In genomic region chr17:60554377-60554788, GRCh38 we compare ENCODE assay signal across 13 cellular contexts. TPM values are rescaled to one million over a fixed set of nuclear protein-coding genes. Genes with fewer than 3 reads are reported as not detected.
DNase-seq lines count a peak whose midpoint lies in the region; ATAC-seq, FAIRE-seq and TF ChIP-seq lines count a peak whose summit lies in the region.
"Had no signal": no experiment of that assay in that cellular context is flagged by ENCODE, and none has a peak within 500 bp of the region (broad histone marks: within the 10 kb centered on the region; RNA-seq: fewer than 3 reads in every experiment).

No MANE protein-coding gene starts in this region.

- H3K4me1 ChIP-seq in HepG2 (ENCODE audit: insufficient read depth, low read length) (peaks cover 17% of the 10 kb centered on the region), right lobe of liver (no peaks in the 10 kb centered on the region), SJSA1 (replicated peaks) (peaks cover 6% of the 10 kb centered on the region), gastroesophageal sphincter (no peaks in the 10 kb centered on the region)

- H3K79me2 ChIP-seq in HepG2 (ENCODE audit: insufficient read depth, low read length) = no peaks in the 10 kb centered on the region

- intact Hi-C loops in HepG2 (cut with micrococcal nuclease; ENCODE audit: unreplicated experiment) = no loop called here
- intact Hi-C loops in right lobe of liver (cut with DNase I) = no loop called here

- in situ Hi-C loops in HepG2 (cut with HindIII; ENCODE audit: extremely low pct_ligation_motif_present, low pct_unique_long_range_greater_than_20kb) = no loop called here

- no peak overlapping the region for H2AFZ ChIP-seq in HepG2 (ENCODE audit: low read length)

- no peak for TF ChIP-seq RAD21 in HepG2 (CRISPR knock-in tag; IDR thresholded peaks at IDR 0.05)

- DNase-seq in HepG2 (ENCODE audit: low spot score) (no peak), right lobe of liver (no peak), SJSA1 (ENCODE audit: low read depth in 1 of 2, low spot score in 2 of 2) (peak; percentile 40 to 61), fibroblast of the aortic adventitia (ENCODE audit: low read depth) (peak; percentile 98), urothelium cell line (ENCODE audit: low spot score) (no peak), SHP77 (lab: John Stamatoyannopoulos, UW) (no peak)
- DNase-seq: activated CD4-positive, alpha-beta T cell treated with anti-CD3 and anti-CD28 coated beads, Interleukin-2, amount 10 ng/mL, durations not matched to agents 7 days and 5 days; activated gamma-delta T cell treated with Interleukin-2 at 50 U/mL for 16 hours; dermis blood vessel endothelial cell; head of caudate nucleus; NCI-H446 treated with DMSO at 0.1 percent for 48 hours had no signal

- no peak overlapping the region for H3K9ac ChIP-seq in HepG2 (ENCODE audit: insufficient read depth, low read depth, low read length)

- POLR2A ChIA-PET in HepG2 (lab: Yijun Ruan, JAX) = interaction anchor here (0.6 to 2.9 kb wide), 2 partner anchors 28 to 1300 kb away, joined by 3 to 10 read pairs; partner anchors contain the start of gene APPBP2

- ATAC-seq in HepG2 (no peak), right lobe of liver (no peak), GM21717 (IDR thresholded peaks at IDR 0.05; ENCODE audit: unreplicated experiment) (no peak), gastroesophageal sphincter (no peak)

- H3K27ac ChIP-seq in HepG2 (ENCODE audit: extremely low read length, insufficient read depth, low read length) = no peak overlapping the region
- no peak overlapping the region for H3K27ac ChIP-seq in right lobe of liver
- H3K27ac ChIP-seq in SJSA1 = no peak overlapping the region
- H3K27ac ChIP-seq in gastroesophageal sphincter = no peak overlapping the region

- 25% methylated on average over 2 of the region's 2 CpGs for WGBS in HepG2 (ENCODE audit: low lambda C conversion rate)
- WGBS in right lobe of liver (ENCODE audit: insufficient coverage, low coverage, low lambda C conversion rate, missing lambda C conversion rate) = 70% methylated on average over 2 of the region's 2 CpGs
- 70% methylated on average over 2 of the region's 2 CpGs; no CpG with 5 or more reads in 1 of the 2 donors for WGBS in gastroesophageal sphincter (ENCODE audit: low coverage in 1 of 2), 2 donors

- H3K9me3 ChIP-seq in HepG2 (ENCODE audit: low read length) (peaks cover 17% of the 10 kb centered on the region; the same call in 1 of the 2 replicates), right lobe of liver (no peaks in the 10 kb centered on the region), SJSA1 (replicated peaks) (peaks cover 10% of the 10 kb centered on the region), gastroesophageal sphincter (peaks cover 0 to 6% (median 0%) of the 10 kb centered on the region in 3 donors)

- no peak overlapping the region for H3K4me2 ChIP-seq in HepG2 (ENCODE audit: low read depth, low read length)

- TF ChIP-seq POLR2A in HepG2 (IDR thresholded peaks at IDR 0.05; ENCODE audit: insufficient read depth in 1 of 2, low read depth in 2 of 2, low read length in 2 of 2) = no peak
- TF ChIP-seq POLR2A in right lobe of liver (IDR thresholded peaks at IDR 0.05) = no peak
- no peak for TF ChIP-seq POLR2A in gastroesophageal sphincter (IDR thresholded peaks at IDR 0.05)

- H3K36me3 ChIP-seq in HepG2 (replicated peaks in 1 of 2; ENCODE audit: control insufficient read depth in 1 of 2, insufficient read depth in 2 of 2, low read length in 2 of 2) (no peaks in the 10 kb centered on the region), right lobe of liver (no peaks in the 10 kb centered on the region), SJSA1 (no peaks in the 10 kb centered on the region; the same call in 1 of the 2 replicates), gastroesophageal sphincter (no peaks in the 10 kb centered on the region)

- no TSS peak for BruUV-seq in HepG2 (replicated peaks; lab: Mats Ljungman, UMichigan)

- H3K4me3 ChIP-seq in HepG2 (replicated peaks in 1 of 3; ENCODE audit: insufficient read depth in 1 of 3, low read depth in 2 of 3, low read length in 3 of 3) = no peak overlapping the region
- H3K4me3 ChIP-seq in right lobe of liver = no peak overlapping the region
- H3K4me3 ChIP-seq in SJSA1 = no peak overlapping the region
- no peak overlapping the region for H3K4me3 ChIP-seq in fibroblast of the aortic adventitia (ENCODE audit: low read depth, low read length)
- no peak overlapping the region for H3K4me3 ChIP-seq in gastroesophageal sphincter

- CTCF ChIA-PET in HepG2 (lab: Yijun Ruan, JAX; ENCODE audit: low intra/inter-chr PET ratio, low total read pairs) = no interaction called here

- FAIRE-seq in HepG2 (lab: Jason Lieb, UNC) (no peak), urothelium cell line (lab: Jason Lieb, UNC) (peak; percentile 97)

- H4K20me1 ChIP-seq in HepG2 (ENCODE audit: insufficient read depth, low read length) = no peaks in the 10 kb centered on the region

- TF ChIP-seq EP300 in HepG2 (IDR thresholded peaks at IDR 0.05; ENCODE audit: low read depth in 2 of 2, low read length in 2 of 2) = no peak
- TF ChIP-seq EP300 in HepG2 (CRISPR knock-in tag; IDR thresholded peaks at IDR 0.05; ENCODE audit: borderline replicate concordance) = no peak
- no peak for TF ChIP-seq EP300 in gastroesophageal sphincter (IDR thresholded peaks at IDR 0.05)

- H3K27me3 ChIP-seq in HepG2 (ENCODE audit: control insufficient read depth in 1 of 2, insufficient read depth in 2 of 2, low read length in 2 of 2) = no peaks in the 10 kb centered on the region
- H3K27me3 ChIP-seq in right lobe of liver = no peaks in the 10 kb centered on the region
- no peaks in the 10 kb centered on the region for H3K27me3 ChIP-seq in SJSA1 (replicated peaks)
- no peaks in the 10 kb centered on the region for H3K27me3 ChIP-seq in gastroesophageal sphincter

- TF ChIP-seq CTCF in HepG2 (CRISPR knock-in tag; IDR thresholded peaks at IDR 0.05) (no peak), right lobe of liver (IDR thresholded peaks at IDR 0.05) (no peak), fibroblast of the aortic adventitia (IDR thresholded peaks at IDR 0.05; ENCODE audit: insufficient read depth, low read length) (no peak), gastroesophageal sphincter (IDR thresholded peaks at IDR 0.05) (no peak)

RNA-seq across cellular contexts. Expression of gene APPBP2, which starts 28.3 kb away (rescaled TPM):
- total RNA-seq in HepG2 (2016; rRNA removed; fragmentation: Illumina TruSeq; extraction: Trizol) (45.8 and 68.8 TPM in 2 replicates), right lobe of liver (10 to 100 TPM in 5 of 6 experiments, 1 to 10 TPM in 1; 8.7 to 19.3 (median 13.0) TPM), fibroblast of the aortic adventitia (ENCODE audit: low replicate concordance) (44.6 and 47.0 TPM in 2 replicates), gastroesophageal sphincter (10 to 100 TPM; 30.0 to 39.2 (median 34.4) TPM)
- total RNA-seq in HepG2 (2016; cell fraction: cytosol; rRNA removed; fragmentation: Illumina TruSeq; extraction: Trizol; ENCODE audit: low read depth) = 5.2 and 7.9 TPM in 2 replicates
- 49.0 and 68.2 TPM in 2 replicates for total RNA-seq in HepG2 (2016; cell fraction: insoluble cytoplasmic fraction; rRNA removed; fragmentation: Illumina TruSeq; extraction: Trizol)
- 9.3 and 10.9 TPM in 2 replicates for total RNA-seq in HepG2 (2016; cell fraction: membrane; rRNA removed; fragmentation: Illumina TruSeq; extraction: Trizol)
- 23.2 and 23.8 TPM in 2 replicates for total RNA-seq in HepG2 (2016; cell fraction: nucleus; rRNA removed; fragmentation: Illumina TruSeq; extraction: Trizol)
- polyA plus RNA-seq in HepG2 (2011; rRNA removed) = 15.9 and 17.5 TPM in 2 replicates
- polyA plus RNA-seq in HepG2 (2011; cell fraction: cytosol; rRNA removed) = 5.6 and 9.8 TPM in 2 replicates
- 7.9 and 10.8 TPM in 2 replicates for polyA plus RNA-seq in HepG2 (2011; cell fraction: nucleus; rRNA removed)
- polyA plus RNA-seq in HepG2 (2012) = 19.1 and 29.9 TPM in 2 replicates
- 0.89 and 1.1 TPM in 2 replicates for polyA plus RNA-seq in HepG2 (2016; cell fraction: cytosol; fragmentation: Illumina TruSeq; extraction: Trizol; ENCODE audit: low read depth)
- 30.1 and 36.8 TPM in 2 replicates for polyA plus RNA-seq in HepG2 (2016; cell fraction: insoluble cytoplasmic fraction; fragmentation: Illumina TruSeq; extraction: Trizol; ENCODE audit: low read depth)
- polyA plus RNA-seq in HepG2 (2016; cell fraction: membrane; fragmentation: Illumina TruSeq; extraction: Trizol; ENCODE audit: low read depth) = 2.9 and 3.3 TPM in 2 replicates
- polyA plus RNA-seq in HepG2 (2016; cell fraction: nucleus; fragmentation: Illumina TruSeq; extraction: Trizol; ENCODE audit: insufficient read depth, low read depth) = 22.3 and 23.3 TPM in 2 replicates
- 18.9 and 33.5 TPM in 2 replicates for polyA minus RNA-seq in HepG2 (2011; rRNA and poly(A)+ RNA removed; ENCODE audit: low replicate concordance)
- 26.9 and 27.8 TPM in 2 replicates for polyA minus RNA-seq in HepG2 (2011; cell fraction: cytosol; rRNA and poly(A)+ RNA removed)
- 31.4 and 41.6 TPM in 2 replicates for polyA minus RNA-seq in HepG2 (2011; cell fraction: nucleus; rRNA and poly(A)+ RNA removed)
- total RNA-seq in SJSA1 (2014; rRNA removed; shearing (Covaris generic)) = 36.2 and 49.4 TPM in 2 replicates

RNA-seq across cellular contexts. Expression of gene PPM1D, which starts 45.6 kb away (rescaled TPM):
- 26.2 and 32.3 TPM in 2 replicates for total RNA-seq in HepG2 (2016; rRNA removed; fragmentation: Illumina TruSeq; extraction: Trizol)
- total RNA-seq in HepG2 (2016; cell fraction: cytosol; rRNA removed; fragmentation: Illumina TruSeq; extraction: Trizol; ENCODE audit: low read depth) = 24.3 and 34.3 TPM in 2 replicates
- 26.8 and 33.7 TPM in 2 replicates for total RNA-seq in HepG2 (2016; cell fraction: insoluble cytoplasmic fraction; rRNA removed; fragmentation: Illumina TruSeq; extraction: Trizol)
- 16.7 and 17.3 TPM in 2 replicates for total RNA-seq in HepG2 (2016; cell fraction: membrane; rRNA removed; fragmentation: Illumina TruSeq; extraction: Trizol)
- 18.8 and 22.5 TPM in 2 replicates for total RNA-seq in HepG2 (2016; cell fraction: nucleus; rRNA removed; fragmentation: Illumina TruSeq; extraction: Trizol)
- 7.3 and 8.0 TPM in 2 replicates for polyA plus RNA-seq in HepG2 (2011; rRNA removed)
- 5.0 and 7.2 TPM in 2 replicates for polyA plus RNA-seq in HepG2 (2011; cell fraction: cytosol; rRNA removed)
- 3.7 and 4.9 TPM in 2 replicates for polyA plus RNA-seq in HepG2 (2011; cell fraction: nucleus; rRNA removed)
- 11.2 and 12.0 TPM in 2 replicates for polyA plus RNA-seq in HepG2 (2012)
- 2.3 and 2.4 TPM in 2 replicates for polyA plus RNA-seq in HepG2 (2016; cell fraction: cytosol; fragmentation: Illumina TruSeq; extraction: Trizol; ENCODE audit: low read depth)
- 39.7 and 39.9 TPM in 2 replicates for polyA plus RNA-seq in HepG2 (2016; cell fraction: insoluble cytoplasmic fraction; fragmentation: Illumina TruSeq; extraction: Trizol; ENCODE audit: low read depth)
- polyA plus RNA-seq in HepG2 (2016; cell fraction: membrane; fragmentation: Illumina TruSeq; extraction: Trizol; ENCODE audit: low read depth) = 7.4 and 8.2 TPM in 2 replicates
- polyA plus RNA-seq in HepG2 (2016; cell fraction: nucleus; fragmentation: Illumina TruSeq; extraction: Trizol; ENCODE audit: insufficient read depth, low read depth) = 26.4 and 26.9 TPM in 2 replicates
- polyA minus RNA-seq in HepG2 (2011; rRNA and poly(A)+ RNA removed; ENCODE audit: low replicate concordance) = 11.5 and 16.5 TPM in 2 replicates
- polyA minus RNA-seq in HepG2 (2011; cell fraction: cytosol; rRNA and poly(A)+ RNA removed) = 6.4 and 7.6 TPM in 2 replicates
- 9.3 and 11.1 TPM in 2 replicates for polyA minus RNA-seq in HepG2 (2011; cell fraction: nucleus; rRNA and poly(A)+ RNA removed)
- 1 to 10 TPM; 4.9 to 5.6 (median 5.4) TPM for total RNA-seq in right lobe of liver
- total RNA-seq in SJSA1 (2014; rRNA removed; shearing (Covaris generic)) = 15.1 and 17.8 TPM in 2 replicates
- total RNA-seq in fibroblast of the aortic adventitia (ENCODE audit: low replicate concordance) = 8.7 and 24.6 TPM in 2 replicates
- total RNA-seq in gastroesophageal sphincter = 10 to 100 TPM; 10.1 to 17.3 (median 12.3) TPM

Comparison
In these comparisons a context has a peak if more than half of its experiments do, and no peak if none do; other contexts are left out.
1. DNase-seq: peak in SJSA1 (2 of 2) and fibroblast of the aortic adventitia (single experiment); none in HepG2 (single experiment), right lobe of liver (0 of 3), urothelium cell line (single experiment) and SHP77 (0 of 2).